29 cellular contexts compared by ENCODE assay signal in genomic region chr10:33808475-33808874, GRCh38.
A peak's percentile ranks its signal among the peaks of the same experiment; 100 is the strongest.
DNase-seq lines count a peak whose midpoint lies in the region; FAIRE-seq and TF ChIP-seq lines count a peak whose summit lies in the region.
"Had no signal": no experiment of that assay in that cellular context is flagged by ENCODE, and none has a peak within 500 bp of the region (broad histone marks: within the 10 kb centered on the region; RNA-seq: fewer than 3 reads in every experiment).

No MANE protein-coding gene starts in this region.

- H3K4me3 ChIP-seq in H1 (ENCODE audit: extremely low read depth in 1 of 4, insufficient read depth in 2 of 4, low read depth in 3 of 4, low read length in 4 of 4) (no peak overlapping the region), neural progenitor cell (no peak overlapping the region), esophagus squamous epithelium (no peak overlapping the region)
- H3K4me3 ChIP-seq: BLaER1, SK-N-MC, tibial nerve had no signal

- FAIRE-seq in HTR-8/SVneo (lab: Jason Lieb, UNC) (peak; percentile 76), H1 (lab: Jason Lieb, UNC) (no peak)
- FAIRE-seq: GM18507, kidney, small intestine, TTC549 had no signal

- no peaks in the 10 kb centered on the region for H3K27me3 ChIP-seq in H1 (replicated peaks in 1 of 4; ENCODE audit: control insufficient read depth in 3 of 4, extremely low read depth in 1 of 4, insufficient read depth in 3 of 4, low read length in 3 of 4)
- H3K27me3 ChIP-seq in neural progenitor cell, result no peaks in the 10 kb centered on the region
- H3K27me3 ChIP-seq in esophagus squamous epithelium, result no peaks in the 10 kb centered on the region
- H3K27me3 ChIP-seq: BLaER1, tibial nerve had no signal

- no peaks in the 10 kb centered on the region for H3K23me2 ChIP-seq in H1 (ENCODE audit: low read depth, low read length)

- no peak overlapping the region for H3K14ac ChIP-seq in H1 (ENCODE audit: insufficient read length)

- peaks cover 0 to 2% of the 10 kb centered on the region in 2 experiments; a peak in 2 of 4 replicates for H3K9me3 ChIP-seq in H1 (ENCODE audit: insufficient read depth in 2 of 2, low read depth in 1 of 2, low read length in 1 of 2)
- H3K9me3 ChIP-seq in neural progenitor cell (ENCODE audit: low read depth), result no peaks in the 10 kb centered on the region
- no peaks in the 10 kb centered on the region for H3K9me3 ChIP-seq in esophagus squamous epithelium
- H3K9me3 ChIP-seq: BLaER1, tibial nerve had no signal

- peaks cover 6% of the 10 kb centered on the region for H3F3A ChIP-seq in neural progenitor cell (ENCODE audit: low read depth)

- no peaks in the 10 kb centered on the region for H4K20me1 ChIP-seq in H1 (replicated peaks in 1 of 2; ENCODE audit: control insufficient read depth in 1 of 2, insufficient read depth in 2 of 2, low read length in 2 of 2)
- H4K20me1 ChIP-seq in neural progenitor cell (ENCODE audit: low read depth), result no peaks in the 10 kb centered on the region
- H4K20me1 ChIP-seq: BLaER1 had no signal

- in situ Hi-C loops in ACHN (cut with HindIII; ENCODE audit: low pct_ligation_motif_present, low pct_unique_long_range_greater_than_20kb, low sequenced_read_pairs), result no loop called here

- H3K18ac ChIP-seq in H1 (ENCODE audit: extremely low read depth, low read length), result no peak overlapping the region

- no peak for TF ChIP-seq POLR2A in H1 (IDR thresholded peaks at IDR 0.05; ENCODE audit: control extremely low read depth in 1 of 2, low read depth in 2 of 2, low read length in 2 of 2)
- TF ChIP-seq POLR2A in esophagus squamous epithelium (IDR thresholded peaks at IDR 0.05), result no peak

- no peak overlapping the region for H3K4ac ChIP-seq in H1 (replicated peaks; ENCODE audit: insufficient read length, low read depth, low read length)

- POLR2A ChIA-PET in H1 (lab: Charles Lee; ENCODE audit: partially characterized antibody), result no interaction called here

- H3K4me1 ChIP-seq in H1 (replicated peaks in 1 of 4; ENCODE audit: control insufficient read depth in 3 of 4, insufficient read depth in 4 of 4, low read length in 3 of 4) (peaks cover 0 to 11% (median 4%) of the 10 kb centered on the region in 4 experiments; a peak in 2 of 7 replicates), neural progenitor cell (peaks cover 15% of the 10 kb centered on the region), esophagus squamous epithelium (no peaks in the 10 kb centered on the region)
- H3K4me1 ChIP-seq: BLaER1, tibial nerve had no signal

- H2BK5ac ChIP-seq in H1 (ENCODE audit: low read depth, low read length), result no peak overlapping the region

- H2BK12ac ChIP-seq in H1 (ENCODE audit: low read depth, low read length), result no peak overlapping the region

- H3K36me3 Mint-ChIP-seq in neural progenitor cell, result peaks cover 3% of the 10 kb centered on the region
- H3K36me3 Mint-ChIP-seq: activated naive CD4-positive, alpha-beta T cell treated with anti-CD3 and anti-CD28 coated beads, Interleukin-2, amount 50 U/mL, for 24 hours; memory B cell had no signal

- H3K9ac ChIP-seq in H1 (replicated peaks in 1 of 4; ENCODE audit: extremely low read depth in 1 of 4, low read depth in 3 of 4, low read length in 3 of 4), result no peak overlapping the region
- H3K9ac ChIP-seq in neural progenitor cell, result no peak overlapping the region
- H3K9ac ChIP-seq: BLaER1 had no signal

- H2AK5ac ChIP-seq in H1 (ENCODE audit: low read depth, low read length), result no peak overlapping the region

- intact Hi-C loops in esophagus squamous epithelium (cut with DNase I), result no loop called here

- TF ChIP-seq CTCF in H1 (IDR thresholded peaks at IDR 0.05; ENCODE audit: control extremely low read depth in 1 of 3, insufficient read depth in 1 of 3, low read depth in 1 of 3, low read length in 3 of 3) (no peak), neural progenitor cell (IDR thresholded peaks at IDR 0.05) (no peak), esophagus squamous epithelium (IDR thresholded peaks at IDR 0.05) (no peak)

- DNase-seq in ACHN (peak; percentile 30), HTR-8/SVneo (ENCODE audit: insufficient read length, low spot score) (no peak), H1 (ENCODE audit: low read depth in 1 of 2, low spot score in 2 of 2) (no peak), neural progenitor cell (ENCODE audit: low spot score) (no peak), cortex of kidney (lab: John Stamatoyannopoulos, UW) (no peak), medulla oblongata (ENCODE audit: extremely low spot score) (no peak), amygdala (lab: John Stamatoyannopoulos, UW) (no peak), esophagus squamous epithelium (lab: John Stamatoyannopoulos, UW) (no peak)
- DNase-seq: activated CD4-positive, alpha-beta memory T cell treated with anti-CD3 and anti-CD28 coated beads, Interleukin-2, amount 10 ng/mL, durations not matched to agents 7 days and 5 days; activated CD4-positive, CD25-positive, alpha-beta regulatory T cell treated with anti-CD3 and anti-CD28 coated beads, Interleukin-2, amount 50 U/mL, for 72 hours; aorta; DMS53; H9; KBM-7; kidney; NCI-H1417 treated with DMSO at 0.1 percent for 48 hours; NCI-H774; nucleus accumbens; small intestine had no signal

- H3K23ac ChIP-seq in H1 (ENCODE audit: insufficient read length), result no peak overlapping the region

- H4K91ac ChIP-seq in H1 (replicated peaks; ENCODE audit: insufficient read length, low read length), result no peak overlapping the region

- H3K4me1 Mint-ChIP-seq in neural progenitor cell, result peaks cover 23% of the 10 kb centered on the region
- H3K4me1 Mint-ChIP-seq: activated CD4-positive, alpha-beta memory T cell treated with anti-CD3 and anti-CD28 coated beads, Interleukin-2, amount 10 ng/mL, durations not matched to agents 7 days and 5 days; activated naive CD4-positive, alpha-beta T cell treated with anti-CD3 and anti-CD28 coated beads, Interleukin-2, amount 50 U/mL, for 24 hours; activated T-helper 17 cell treated with anti-CD3 and anti-CD28 coated beads, Interleukin-2, amount 50 U/mL, for 72 hours; memory B cell had no signal

- H3K4me2 ChIP-seq in H1 (ENCODE audit: insufficient read depth in 1 of 2, low read depth in 2 of 2, low read length in 2 of 2) (no peak overlapping the region), neural progenitor cell (no peak overlapping the region)
- H3K4me2 ChIP-seq: BLaER1 had no signal

- WGBS in H1 (ENCODE audit: extremely low coverage in 1 of 2, insufficient coverage in 1 of 2, insufficient read length in 1 of 2, insufficient replicate concordance in 2 of 2, low coverage in 1 of 2, low lambda C conversion rate in 2 of 2, missing lambda C conversion rate in 1 of 2), 2 experiments, result 90% methylated on average over 9 of the region's 9 CpGs; no CpG with 5 or more reads in 1 of the 2 experiments
- WGBS in esophagus squamous epithelium, 2 donors, result 75 to 82% methylated on average over 8 of the region's 9 CpGs

- H3K56ac ChIP-seq in H1 (replicated peaks; ENCODE audit: insufficient read length, low read depth, low read length), result no peak overlapping the region

- no peak for TF ChIP-seq EP300 in H1 (IDR thresholded peaks at IDR 0.05; ENCODE audit: borderline replicate concordance in 1 of 2, low read depth in 2 of 2, low read length in 2 of 2)

- H3K36me3 ChIP-seq in H1 (ENCODE audit: control insufficient read depth in 2 of 4, insufficient read depth in 4 of 4, low read length in 3 of 4), result peaks cover 0 to 3% (median 0%) of the 10 kb centered on the region in 4 experiments; a peak in 1 of 8 replicates
- no peaks in the 10 kb centered on the region for H3K36me3 ChIP-seq in neural progenitor cell
- H3K36me3 ChIP-seq in esophagus squamous epithelium, result no peaks in the 10 kb centered on the region
- H3K36me3 ChIP-seq: BLaER1, tibial nerve had no signal

- peaks cover 11% of the 10 kb centered on the region for H3K27me3 Mint-ChIP-seq in neural progenitor cell (ENCODE audit: insufficient read depth, low read depth)
- H3K27me3 Mint-ChIP-seq: activated CD4-positive, alpha-beta memory T cell treated with anti-CD3 and anti-CD28 coated beads, Interleukin-2, amount 10 ng/mL, durations not matched to agents 7 days and 5 days; memory B cell had no signal

- CTCF ChIA-PET in H1 (lab: Charles Lee; ENCODE audit: partially characterized antibody), result interaction anchor here (0.6 to 0.8 kb wide), 2 partner anchors 121 to 831 kb away, joined by 3 read pairs; no protein-coding TSS in a partner anchor

- H2BK15ac ChIP-seq in H1 (ENCODE audit: low read length), result no peak overlapping the region

- H3K27ac Mint-ChIP-seq in neural progenitor cell, result peak overlapping the region; percentile 7
- H3K27ac Mint-ChIP-seq: activated CD4-positive, alpha-beta memory T cell treated with anti-CD3 and anti-CD28 coated beads, Interleukin-2, amount 10 ng/mL, durations not matched to agents 7 days and 5 days; activated naive CD4-positive, alpha-beta T cell treated with anti-CD3 and anti-CD28 coated beads, Interleukin-2, amount 50 U/mL, for 24 hours; activated T-helper 17 cell treated with anti-CD3 and anti-CD28 coated beads, Interleukin-2, amount 50 U/mL, for 72 hours; memory B cell; T-helper 1 cell treated with Interleukin-12 subunit alpha and Interleukin-12 subunit beta and Interleukin-4 antibody, amounts not matched to agents 30 μg/mL and 1 μg/mL, for 36 hours had no signal

- no peak overlapping the region for H4K8ac ChIP-seq in H1 (ENCODE audit: extremely low read depth, insufficient read depth, low read length)

- no peak overlapping the region for H2AFZ ChIP-seq in H1 (ENCODE audit: low read length)
- no peak overlapping the region for H2AFZ ChIP-seq in neural progenitor cell (replicated peaks)

- TF ChIP-seq RAD21 in H1 (IDR thresholded peaks at IDR 0.05 in 1 of 2, conservative IDR thresholded peaks at IDR 0.05 in 1 of 2; ENCODE audit: low read depth in 2 of 2, low read length in 2 of 2), result no peak

- no peaks in the 10 kb centered on the region for H3K79me1 ChIP-seq in H1 (ENCODE audit: low read depth, low read length)

- H3K27ac ChIP-seq in H1 (ENCODE audit: low read depth, low read length) (no peak overlapping the region), neural progenitor cell (no peak overlapping the region), esophagus squamous epithelium (no peak overlapping the region)
- H3K27ac ChIP-seq: BLaER1, RWPE1, SK-N-MC, tibial nerve had no signal

- H3K9me3 Mint-ChIP-seq in neural progenitor cell, result peaks cover 4% of the 10 kb centered on the region
- H3K9me3 Mint-ChIP-seq: activated CD4-positive, alpha-beta memory T cell treated with anti-CD3 and anti-CD28 coated beads, Interleukin-2, amount 10 ng/mL, durations not matched to agents 7 days and 5 days; activated naive CD4-positive, alpha-beta T cell treated with anti-CD3 and anti-CD28 coated beads, Interleukin-2, amount 50 U/mL, for 24 hours; activated T-helper 17 cell treated with anti-CD3 and anti-CD28 coated beads, Interleukin-2, amount 50 U/mL, for 72 hours; memory B cell; T-helper 1 cell treated with Interleukin-12 subunit alpha and Interleukin-12 subunit beta and Interleukin-4 antibody, amounts not matched to agents 30 μg/mL and 1 μg/mL, for 36 hours had no signal

- H2BK120ac ChIP-seq in H1 (replicated peaks; ENCODE audit: low read depth, low read length), result no peak overlapping the region

- H4K5ac ChIP-seq in H1 (ENCODE audit: insufficient read length, low read depth, low read length), result no peak overlapping the region

- H3K79me2 ChIP-seq in H1 (ENCODE audit: control insufficient read depth in 1 of 2, insufficient read depth in 2 of 2, low read length in 2 of 2) (no peaks in the 10 kb centered on the region), neural progenitor cell (ENCODE audit: low read depth) (no peaks in the 10 kb centered on the region)

- no peak overlapping the region for H3K4me3 Mint-ChIP-seq in neural progenitor cell
- H3K4me3 Mint-ChIP-seq: activated CD4-positive, alpha-beta memory T cell treated with anti-CD3 and anti-CD28 coated beads, Interleukin-2, amount 10 ng/mL, durations not matched to agents 7 days and 5 days; activated naive CD4-positive, alpha-beta T cell treated with anti-CD3 and anti-CD28 coated beads, Interleukin-2, amount 50 U/mL, for 24 hours; activated T-helper 17 cell treated with anti-CD3 and anti-CD28 coated beads, Interleukin-2, amount 50 U/mL, for 72 hours; H9; memory B cell; T-helper 1 cell treated with Interleukin-12 subunit alpha and Interleukin-12 subunit beta and Interleukin-4 antibody, amounts not matched to agents 30 μg/mL and 1 μg/mL, for 36 hours had no signal

- peak overlapping the region; percentile 68; the same call in 1 of the 2 replicates for H2BK20ac ChIP-seq in H1 (ENCODE audit: low read length)
